13 cellular contexts compared by ENCODE assay signal in genomic region chr2:187774551-187775071, GRCh38.
DNase-seq lines count a peak whose midpoint lies in the region; ATAC-seq and TF ChIP-seq lines count a peak whose summit lies in the region.
"Had no signal": no experiment of that assay in that cellular context is flagged by ENCODE, and none has a peak within 500 bp of the region (broad histone marks: within the 10 kb centered on the region; RNA-seq: fewer than 3 reads in every experiment).

No MANE protein-coding gene starts in this region.

- H3K79me1 ChIP-seq in neuronal stem cell (ENCODE audit: low read depth, low read length) = no peaks in the 10 kb centered on the region

- peaks cover 11% of the 10 kb centered on the region for H3K4me1 ChIP-seq in RWPE2 (ENCODE audit: insufficient read depth, poor library complexity, severe bottlenecking)
- no peaks in the 10 kb centered on the region for H3K4me1 ChIP-seq in neuronal stem cell (ENCODE audit: control insufficient read depth in 2 of 2, insufficient read depth in 1 of 2, low read depth in 1 of 2, low read length in 2 of 2)
- H3K4me1 ChIP-seq: pancreas had no signal

- H3K9me3 ChIP-seq in RWPE2 (ENCODE audit: severe bottlenecking) (no peaks in the 10 kb centered on the region), neuronal stem cell (replicated peaks in 1 of 2; ENCODE audit: control insufficient read depth in 2 of 2, insufficient read depth in 1 of 2, low read depth in 1 of 2, low read length in 2 of 2) (no peaks in the 10 kb centered on the region)
- H3K9me3 ChIP-seq: pancreas had no signal

- H3K9ac ChIP-seq in neuronal stem cell (ENCODE audit: low read depth, low read length, poor library complexity) = no peak overlapping the region

- H2AFZ ChIP-seq in neuronal stem cell (ENCODE audit: low read length) = no peak overlapping the region

- H2BK120ac ChIP-seq in neuronal stem cell (ENCODE audit: low read depth, low read length) = no peak overlapping the region

- no peak overlapping the region for H4K91ac ChIP-seq in neuronal stem cell (ENCODE audit: low read depth, low read length, poor library complexity)

- no CpG with 5 or more reads among the region's 1 CpG for WGBS in neuronal stem cell (ENCODE audit: extremely low coverage in 2 of 2, insufficient read length in 2 of 2, insufficient replicate concordance in 1 of 2), 2 donors

- ATAC-seq in GM18505 (IDR thresholded peaks at IDR 0.05; ENCODE audit: unreplicated experiment) (peak; percentile 59), HG03060 (IDR thresholded peaks at IDR 0.05; ENCODE audit: low read depth, unreplicated experiment) (peak; percentile 70), RWPE2 (ENCODE audit: low read depth) (peak; percentile 90), GM19467 (IDR thresholded peaks at IDR 0.05; ENCODE audit: unreplicated experiment) (no peak)
- ATAC-seq: effector memory CD8-positive, alpha-beta T cell; pancreas had no signal

- H3K18ac ChIP-seq in neuronal stem cell (ENCODE audit: low read length) = no peak overlapping the region

- H3K27me3 ChIP-seq in RWPE2 (ENCODE audit: insufficient read depth, poor library complexity, severe bottlenecking) (no peaks in the 10 kb centered on the region), kidney epithelial cell (ENCODE audit: control insufficient read depth, insufficient read depth, low read length) (no peaks in the 10 kb centered on the region), neuronal stem cell (ENCODE audit: control insufficient read depth in 3 of 3, insufficient read depth in 3 of 3, low read depth in 1 of 3, low read length in 3 of 3) (no peaks in the 10 kb centered on the region)
- H3K27me3 ChIP-seq: pancreas had no signal

- H3K27ac ChIP-seq in RWPE2 (ENCODE audit: poor library complexity, severe bottlenecking) (no peak overlapping the region), neuronal stem cell (replicated peaks; ENCODE audit: low read length) (no peak overlapping the region)
- H3K27ac ChIP-seq: pancreas had no signal

- TF ChIP-seq CTCF in RWPE2 (IDR thresholded peaks at IDR 0.05; ENCODE audit: poor library complexity, severe bottlenecking) (no peak), kidney epithelial cell (IDR thresholded peaks at IDR 0.05; ENCODE audit: insufficient read depth, low read length, poor library complexity, severe bottlenecking) (no peak)

- H2BK5ac ChIP-seq in neuronal stem cell (ENCODE audit: low read length) = no peak overlapping the region

- H3K4me3 ChIP-seq in RWPE2 (ENCODE audit: severe bottlenecking) (no peak overlapping the region), kidney epithelial cell (ENCODE audit: low read depth, low read length) (no peak overlapping the region), neuronal stem cell (ENCODE audit: low read length in 2 of 2) (no peak overlapping the region)
- H3K4me3 ChIP-seq: pancreas had no signal

- DNase-seq in RWPE2 (ENCODE audit: low spot score) (no peak), kidney epithelial cell (ENCODE audit: low read depth) (peak; percentile 29), NCI-H345 (lab: John Stamatoyannopoulos, UW) (no peak), anterior cingulate cortex (lab: John Stamatoyannopoulos, UW) (no peak), neuronal stem cell (ENCODE audit: low spot score) (no peak)
- DNase-seq: activated effector memory CD4-positive, alpha-beta T cell treated with anti-CD3 and anti-CD28 coated beads, Interleukin-2, amount 50 U/mL, for 16 hours; effector memory CD8-positive, alpha-beta T cell; kidney; NCI-H1092 treated with DMSO at 0.1 percent for 48 hours; pancreas had no signal

- H4K8ac ChIP-seq in neuronal stem cell (ENCODE audit: low read depth, low read length) = no peak overlapping the region

- no peak overlapping the region for H2BK12ac ChIP-seq in neuronal stem cell (ENCODE audit: low read length)

- H3K4me2 ChIP-seq in neuronal stem cell (ENCODE audit: insufficient read depth, low read length, poor library complexity, severe bottlenecking) = no peak overlapping the region

- H3K36me3 ChIP-seq in RWPE2 (ENCODE audit: low read depth) = no peaks in the 10 kb centered on the region
- H3K36me3 ChIP-seq in kidney epithelial cell (ENCODE audit: control insufficient read depth, insufficient read depth, low read length) = no peaks in the 10 kb centered on the region
- H3K36me3 ChIP-seq in neuronal stem cell (replicated peaks in 1 of 2; ENCODE audit: control insufficient read depth in 2 of 2, insufficient read depth in 2 of 2, low read length in 2 of 2) = no peaks in the 10 kb centered on the region
- H3K36me3 ChIP-seq: pancreas had no signal

- H2BK15ac ChIP-seq in neuronal stem cell (ENCODE audit: low read length) = no peak overlapping the region

- H3K4ac ChIP-seq in neuronal stem cell (ENCODE audit: low read length) = no peak overlapping the region

- H3K23ac ChIP-seq in neuronal stem cell (ENCODE audit: low read depth, low read length, poor library complexity) = no peak overlapping the region

- no peak overlapping the region for H2AK5ac ChIP-seq in neuronal stem cell (ENCODE audit: low read depth, low read length)

- no peak overlapping the region for H3K14ac ChIP-seq in neuronal stem cell (ENCODE audit: low read length)

- TF ChIP-seq POLR2A in GM18505 (IDR thresholded peaks at IDR 0.05; ENCODE audit: borderline replicate concordance, extremely low read depth, insufficient read depth, insufficient read length) = no peak
